In genomic region chr1:71311396-71311795, GRCh38 we compare ENCODE assay signal across 15 cellular contexts.
DNase-seq lines count a peak whose midpoint lies in the region; ATAC-seq and TF ChIP-seq lines count a peak whose summit lies in the region.
"Had no signal": no experiment of that assay in that cellular context is flagged by ENCODE, and none has a peak within 500 bp of the region (broad histone marks: within the 10 kb centered on the region; RNA-seq: fewer than 3 reads in every experiment).

No MANE protein-coding gene starts in this region.

- no peak for TF ChIP-seq CTCF in WERI-Rb-1 (IDR thresholded peaks at IDR 0.05; ENCODE audit: low read depth, low read length)

- H3K27me3 ChIP-seq in adipocyte (replicated peaks; ENCODE audit: control insufficient read depth, insufficient read depth, low read length) (no peaks in the 10 kb centered on the region), WERI-Rb-1 (ENCODE audit: insufficient read depth, low read depth, severe bottlenecking) (no peaks in the 10 kb centered on the region)
- H3K27me3 ChIP-seq: BE2C had no signal

- no peak overlapping the region for H3K27ac ChIP-seq in WERI-Rb-1
- H3K27ac ChIP-seq: HL-60, KMS-11 had no signal

- no peak for ATAC-seq in HG02678 (IDR thresholded peaks at IDR 0.05; ENCODE audit: unreplicated experiment)

- H3K36me3 ChIP-seq in adipocyte (ENCODE audit: control insufficient read depth, insufficient read depth, low read length, severe bottlenecking) (no peaks in the 10 kb centered on the region), WERI-Rb-1 (no peaks in the 10 kb centered on the region)
- H3K36me3 ChIP-seq: BE2C had no signal

- H3K4me3 ChIP-seq in adipocyte (ENCODE audit: low read length) (no peak overlapping the region), WERI-Rb-1 (ENCODE audit: low read depth, low read length) (no peak overlapping the region)

- DNase-seq in EH (ENCODE audit: low read depth): peak; percentile 1
- peak; percentile 65 for DNase-seq in adipocyte (ENCODE audit: low read depth)
- DNase-seq in fibroblast of gingiva (ENCODE audit: low read depth): peak; percentile 58
- no peak for DNase-seq in NCI-H128 (lab: John Stamatoyannopoulos, UW; ENCODE audit: unreplicated experiment)
- no peak for DNase-seq in WERI-Rb-1
- DNase-seq in NCI-H2029 treated with DMSO at 0.1 percent for 48 hours (lab: John Stamatoyannopoulos, UW): no peak
- DNase-seq: BE2C; CD4-positive, alpha-beta memory T cell; NCI-H1417 treated with DMSO at 0.1 percent for 48 hours; NCI-H187 treated with DMSO at 0.1 percent for 48 hours; NCI-H2171; NCI-H526 had no signal

- no peaks in the 10 kb centered on the region for H3K9me3 ChIP-seq in adipocyte (ENCODE audit: control insufficient read depth, low read length)
- no peaks in the 10 kb centered on the region for H3K9me3 ChIP-seq in WERI-Rb-1 (ENCODE audit: severe bottlenecking)
- H3K9me3 ChIP-seq: BE2C had no signal

- no peak overlapping the region for H3K9ac ChIP-seq in adipocyte (ENCODE audit: low read length)
- H3K9ac ChIP-seq: KMS-11 had no signal

- peaks cover 25% of the 10 kb centered on the region for H3K4me1 ChIP-seq in adipocyte (ENCODE audit: control insufficient read depth, insufficient read depth, low read length)
- H3K4me1 ChIP-seq: BE2C had no signal

Comparison
In these comparisons a context has a peak if more than half of its experiments do, and no peak if none do; other contexts are left out.
1. DNase-seq: peak in EH (single experiment), adipocyte (single experiment) and fibroblast of gingiva (single experiment); none in NCI-H128 (single experiment), WERI-Rb-1 (single experiment) and NCI-H2029 treated with DMSO at 0.1 percent for 48 hours (single experiment).